ENCODE assay signal across 10 cellular contexts in the genomic region with DNA sequence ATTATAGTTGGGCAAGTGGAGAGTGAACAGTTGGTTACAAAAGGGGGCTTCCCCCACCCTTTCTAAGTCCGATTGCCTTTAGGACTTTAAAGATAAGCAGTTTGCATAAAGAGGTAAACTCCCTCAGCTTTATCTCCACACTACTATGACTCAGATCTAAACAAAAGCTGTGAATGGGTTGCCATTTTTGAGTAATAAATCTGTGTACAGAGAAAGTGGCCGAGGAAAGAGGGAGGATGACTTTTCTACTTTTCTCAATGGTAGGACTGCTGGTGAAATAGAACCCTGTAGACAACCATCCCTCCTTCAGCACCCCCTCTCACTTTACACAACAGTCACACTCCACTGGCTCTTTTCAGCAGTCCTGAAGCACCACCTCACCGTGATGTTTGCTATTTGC.
DNase-seq lines count a peak whose midpoint lies in the region; ATAC-seq and TF ChIP-seq lines count a peak whose summit lies in the region.
"Had no signal": no experiment of that assay in that cellular context is flagged by ENCODE, and none has a peak within 500 bp of the region (broad histone marks: within the 10 kb centered on the region; RNA-seq: fewer than 3 reads in every experiment).

No MANE protein-coding gene starts in this region.

- intact Hi-C loops in ovary (cut with DNase I) = no loop called here
- intact Hi-C loops in uterus (cut with DNase I; ENCODE audit: low total_unique reads) = no loop called here

- H3K27ac ChIP-seq in mesenchymal stem cell (ENCODE audit: low read length, poor library complexity, severe bottlenecking) (no peak overlapping the region), ovary (peak overlapping the region in 1 of 2 donors; percentile 11), uterus (no peak overlapping the region), mesendoderm (ENCODE audit: low read depth, low read length) (no peak overlapping the region)
- H3K27ac ChIP-seq: tibial nerve had no signal

- H4K8ac ChIP-seq in mesenchymal stem cell (ENCODE audit: low read length) (no peak overlapping the region), mesendoderm (ENCODE audit: low read depth, low read length) (no peak overlapping the region)

- no peak overlapping the region for H4K91ac ChIP-seq in mesenchymal stem cell (ENCODE audit: low read length)

- no peak overlapping the region for H4K5ac ChIP-seq in mesendoderm (ENCODE audit: low read length)

- H2AK5ac ChIP-seq in mesenchymal stem cell (ENCODE audit: low read length, severe bottlenecking) = no peak overlapping the region
- H2AK5ac ChIP-seq in mesendoderm (ENCODE audit: low read length) = no peak overlapping the region

- H3K36me3 ChIP-seq in mesenchymal stem cell (ENCODE audit: control insufficient read depth in 1 of 2, insufficient read depth in 2 of 2, low read depth in 1 of 2, low read length in 2 of 2) (peaks cover 10 to 38% of the 10 kb centered on the region in 2 experiments), ovary (no peaks in the 10 kb centered on the region), uterus (no peaks in the 10 kb centered on the region), mesendoderm (ENCODE audit: control insufficient read depth, insufficient read depth, low read length) (no peaks in the 10 kb centered on the region)

- H3K79me2 ChIP-seq in mesendoderm (ENCODE audit: control insufficient read depth, insufficient read depth, low read length) = no peaks in the 10 kb centered on the region

- WGBS in mesenchymal stem cell = 53% methylated on average over 1 of the region's 3 CpGs
- 29 to 33% (median 33%) methylated on average over 3 of the region's 3 CpGs for WGBS in ovary, 3 donors
- WGBS in mesendoderm (ENCODE audit: extremely low coverage, insufficient coverage, low lambda C conversion rate) = no CpG with 5 or more reads among the region's 3 CpGs

- peaks cover 13% of the 10 kb centered on the region for H3K4me1 ChIP-seq in mesenchymal stem cell (ENCODE audit: control insufficient read depth, insufficient read depth, low read depth, low read length)
- peaks cover 18% of the 10 kb centered on the region for H3K4me1 ChIP-seq in ovary (ENCODE audit: insufficient read depth)
- no peaks in the 10 kb centered on the region for H3K4me1 ChIP-seq in uterus
- H3K4me1 ChIP-seq in mesendoderm (ENCODE audit: control insufficient read depth, low read depth, low read length) = peaks cover 4% of the 10 kb centered on the region

- H3K4ac ChIP-seq in mesenchymal stem cell (ENCODE audit: low read depth in 1 of 2, low read length in 2 of 2) (no peak overlapping the region), mesendoderm (ENCODE audit: low read depth, low read length) (no peak overlapping the region)

- H3K27me3 ChIP-seq in mesenchymal stem cell (ENCODE audit: control insufficient read depth in 1 of 2, insufficient read depth in 1 of 2, low read length in 2 of 2) (no peaks in the 10 kb centered on the region), ovary (no peaks in the 10 kb centered on the region), uterus (no peaks in the 10 kb centered on the region), mesendoderm (ENCODE audit: insufficient read depth, low read length, poor library complexity) (no peaks in the 10 kb centered on the region)
- H3K27me3 ChIP-seq: tibial nerve had no signal

- DNase-seq in NCI-H1092 treated with DMSO at 0.1 percent for 48 hours (lab: John Stamatoyannopoulos, UW) = peak; percentile 8
- DNase-seq in NCI-H1092 (lab: John Stamatoyannopoulos, UW) = no peak
- DNase-seq in mesenchymal stem cell = peak; percentile 88
- no peak for DNase-seq in ovary
- DNase-seq in uterus = no peak
- DNase-seq in mesendoderm = no peak
- DNase-seq: stimulated activated CD4-positive, alpha-beta T cell treated with anti-CD3 and anti-CD28 coated beads, Interleukin-12 subunit alpha, Interleukin-12 subunit beta, amount 100 ng/mL, for 4 hours had no signal

- ATAC-seq in GM21786 (IDR thresholded peaks at IDR 0.05; ENCODE audit: unreplicated experiment) = peak; percentile 92
- ATAC-seq in HG03469 (IDR thresholded peaks at IDR 0.05; ENCODE audit: unreplicated experiment) = peak; percentile 73

- peaks cover 27% of the 10 kb centered on the region for H3K79me1 ChIP-seq in mesenchymal stem cell (replicated peaks; ENCODE audit: low read length, poor library complexity, severe bottlenecking)
- H3K79me1 ChIP-seq in mesendoderm (ENCODE audit: low read length) = peaks cover 2% of the 10 kb centered on the region

- TF ChIP-seq EP300 in ovary (IDR thresholded peaks at IDR 0.05) = no peak

- peak overlapping the region in 1 of 2 experiments; percentile 8 for H2BK12ac ChIP-seq in mesenchymal stem cell (ENCODE audit: low read length in 2 of 2)

- H3K18ac ChIP-seq in mesenchymal stem cell (ENCODE audit: low read depth in 1 of 2, low read length in 2 of 2) (peak overlapping the region in 1 of 2 experiments; percentile 25), mesendoderm (ENCODE audit: low read length) (no peak overlapping the region)

- peak overlapping the region in 1 of 2 experiments; percentile 6 for H3K14ac ChIP-seq in mesenchymal stem cell (ENCODE audit: low read length in 2 of 2)

- no peak overlapping the region for H2BK120ac ChIP-seq in mesenchymal stem cell (ENCODE audit: low read depth, low read length)
- no peak overlapping the region for H2BK120ac ChIP-seq in mesendoderm (ENCODE audit: low read depth, low read length)

- H2BK15ac ChIP-seq in mesenchymal stem cell (ENCODE audit: low read depth, poor library complexity, severe bottlenecking) = no peak overlapping the region
- no peak overlapping the region for H2BK15ac ChIP-seq in mesendoderm (replicated peaks; ENCODE audit: low read depth)

- peak overlapping the region; percentile 1 for H2BK5ac ChIP-seq in mesenchymal stem cell (ENCODE audit: low read depth, low read length, poor library complexity, severe bottlenecking)
- no peak overlapping the region for H2BK5ac ChIP-seq in mesendoderm (ENCODE audit: low read length)

- no peak overlapping the region for H3K23ac ChIP-seq in mesenchymal stem cell (ENCODE audit: low read length in 2 of 2)
- H3K23ac ChIP-seq in mesendoderm (ENCODE audit: low read length) = no peak overlapping the region

- no peak overlapping the region for H3K56ac ChIP-seq in mesendoderm (ENCODE audit: low read length)

- H3K9ac ChIP-seq in mesenchymal stem cell (ENCODE audit: low read length) (no peak overlapping the region), mesendoderm (ENCODE audit: low read length) (no peak overlapping the region)

- H3K4me2 ChIP-seq in mesenchymal stem cell (ENCODE audit: low read length, poor library complexity, severe bottlenecking) (no peak overlapping the region), mesendoderm (ENCODE audit: low read length) (no peak overlapping the region)

- H3K4me3 ChIP-seq in mesenchymal stem cell (ENCODE audit: insufficient read depth in 1 of 2, low read depth in 1 of 2, low read length in 2 of 2) (no peak overlapping the region), ovary (no peak overlapping the region), uterus (no peak overlapping the region), mesendoderm (ENCODE audit: low read length) (no peak overlapping the region)
- H3K4me3 ChIP-seq: tibial nerve had no signal

- H3K9me3 ChIP-seq in mesenchymal stem cell (ENCODE audit: control insufficient read depth, low read length) = no peaks in the 10 kb centered on the region
- no peaks in the 10 kb centered on the region for H3K9me3 ChIP-seq in ovary
- no peaks in the 10 kb centered on the region for H3K9me3 ChIP-seq in uterus
- H3K9me3 ChIP-seq: tibial nerve had no signal

- TF ChIP-seq CTCF in ovary (IDR thresholded peaks at IDR 0.05) (no peak), uterus (IDR thresholded peaks at IDR 0.05) (no peak)

- TF ChIP-seq POLR2A in ovary (IDR thresholded peaks at IDR 0.05) (no peak), uterus (IDR thresholded peaks at IDR 0.05) (no peak)

- no peak overlapping the region for H2AFZ ChIP-seq in mesenchymal stem cell (ENCODE audit: low read depth, low read length)

Comparison
In these comparisons a context has a peak if more than half of its experiments do, and no peak if none do; other contexts are left out.
1. DNase-seq: peak in NCI-H1092 treated with DMSO at 0.1 percent for 48 hours (single experiment) and mesenchymal stem cell (single experiment); none in NCI-H1092 (single experiment), ovary (0 of 5), uterus (0 of 2) and mesendoderm (single experiment).